8 cellular contexts compared by ENCODE assay signal in genomic region chr15:78055923-78056713, GRCh38. TPM values are rescaled to one million over a fixed set of nuclear protein-coding genes. Genes with fewer than 3 reads are reported as not detected.
DNase-seq lines count a peak whose midpoint lies in the region; ATAC-seq and TF ChIP-seq lines count a peak whose summit lies in the region.

No MANE protein-coding gene starts in this region.

- no peaks in the 10 kb centered on the region for H3K9me3 ChIP-seq in BLaER1 treated with 17β-estradiol and CSF1 and Interleukin-3, amounts not matched to agents 10 nM and 100 nM (replicated peaks in 1 of 11)
- no peaks in the 10 kb centered on the region for H3K9me3 ChIP-seq in mammary epithelial cell (replicated peaks; ENCODE audit: insufficient read depth, low read length)

- intact Hi-C loops in mammary epithelial cell (cut with micrococcal nuclease) = loop anchor here (2.0 kb wide), 1 partner anchor 21 kb away; the partner anchor contains the start of gene TBC1D2B

- CTCF ChIA-PET in mammary epithelial cell (lab: Charles Lee; ENCODE audit: low non-redundant PET) (no interaction called here), GM10248 (lab: Yijun Ruan, JAX) (interaction anchor here (1.2 to 2.0 kb wide), 3 partner anchors 9 to 52 kb away, joined by 3 to 5 read pairs (median 4); no protein-coding TSS in a partner anchor)

- H3K4me2 ChIP-seq in BLaER1 treated with 17β-estradiol and CSF1 and Interleukin-3, amounts not matched to agents 10 nM and 100 nM = peak overlapping the region; percentile 68 to 98 (median 89)
- H3K4me2 ChIP-seq in mammary epithelial cell (ENCODE audit: insufficient read depth, low read depth, low read length) (peak overlapping the region; percentile 43), mesendoderm (ENCODE audit: low read length) (no peak overlapping the region)

- H4K8ac ChIP-seq in mesendoderm (ENCODE audit: low read depth, low read length) = no peak overlapping the region

- H3K27me3 ChIP-seq in BLaER1 treated with 17β-estradiol and CSF1 and Interleukin-3, amounts not matched to agents 10 nM and 100 nM = no peaks in the 10 kb centered on the region
- H3K27me3 ChIP-seq in mammary epithelial cell (ENCODE audit: insufficient read depth, low read length) (no peaks in the 10 kb centered on the region), mesendoderm (ENCODE audit: insufficient read depth, low read length, poor library complexity) (no peaks in the 10 kb centered on the region)

- 92% methylated on average over 2 of the region's 2 CpGs for WGBS in mammary epithelial cell (ENCODE audit: low coverage, missing lambda C conversion rate)
- WGBS in mesendoderm (ENCODE audit: extremely low coverage, insufficient coverage, low lambda C conversion rate) = no CpG with 5 or more reads among the region's 2 CpGs

- no peak overlapping the region for H2BK15ac ChIP-seq in mesendoderm (replicated peaks; ENCODE audit: low read depth)

- TF ChIP-seq CTCF in mammary epithelial cell (conservative IDR thresholded peaks at IDR 0.05 in 1 of 2, IDR thresholded peaks at IDR 0.05 in 1 of 2; ENCODE audit: extremely low read depth in 1 of 2, insufficient read depth in 1 of 2, low read depth in 1 of 2, low read length in 2 of 2) = no peak
- no peak for TF ChIP-seq CTCF in GM10248 (IDR thresholded peaks at IDR 0.05; ENCODE audit: control extremely low read depth, extremely low read depth, low read depth, missing control alignments)

- peaks cover 0 to 96% (median 0%) of the 10 kb centered on the region in 11 experiments; a peak in 6 of 22 replicates for H4K20me1 ChIP-seq in BLaER1 treated with 17β-estradiol and CSF1 and Interleukin-3, amounts not matched to agents 10 nM and 100 nM
- no peaks in the 10 kb centered on the region for H4K20me1 ChIP-seq in mammary epithelial cell (ENCODE audit: insufficient read depth, low read length)

- peak; percentile 84 to 86 for DNase-seq in Kasumi-1 (lab: John Stamatoyannopoulos, UW)
- peak; percentile 30 for DNase-seq in mammary epithelial cell
- peak; percentile 49 for DNase-seq in mesendoderm
- no peak for DNase-seq in kidney glomerular epithelial cell (lab: John Stamatoyannopoulos, UW)
- DNase-seq in A172 (ENCODE audit: low spot score) = no peak
- DNase-seq in GM10248 (ENCODE audit: extremely low spot score) = no peak

- H3K56ac ChIP-seq in mesendoderm (ENCODE audit: low read length) = no peak overlapping the region

- H2AK5ac ChIP-seq in mesendoderm (ENCODE audit: low read length) = no peak overlapping the region

- H3K36me3 ChIP-seq in BLaER1 treated with 17β-estradiol and CSF1 and Interleukin-3, amounts not matched to agents 10 nM and 100 nM = peaks cover 8 to 23% (median 12%) of the 10 kb centered on the region in 11 experiments; a peak in 19 of 22 replicates
- H3K36me3 ChIP-seq in mammary epithelial cell (ENCODE audit: insufficient read depth, low read length) = peaks cover 2% of the 10 kb centered on the region
- no peaks in the 10 kb centered on the region for H3K36me3 ChIP-seq in mesendoderm (ENCODE audit: control insufficient read depth, insufficient read depth, low read length)

- H3K4me1 ChIP-seq in BLaER1 treated with 17β-estradiol and CSF1 and Interleukin-3, amounts not matched to agents 10 nM and 100 nM = peaks cover 98 to 100% (median 100%) of the 10 kb centered on the region in 10 experiments
- H3K4me1 ChIP-seq in mammary epithelial cell (ENCODE audit: insufficient read depth, low read length) (peaks cover 21% of the 10 kb centered on the region), mesendoderm (ENCODE audit: control insufficient read depth, low read depth, low read length) (no peaks in the 10 kb centered on the region)

- peak overlapping the region; percentile 17 for H2AFZ ChIP-seq in mammary epithelial cell (ENCODE audit: low read depth, low read length)

- POLR2A ChIA-PET in GM10248 (lab: Yijun Ruan, JAX) = no interaction called here

- H2BK5ac ChIP-seq in mesendoderm (ENCODE audit: low read length) = no peak overlapping the region

- dilution Hi-C loops in mammary epithelial cell (cut with HindIII; ENCODE audit: low sequenced_read_pairs) = loop anchor here (5.0 kb wide), 1 partner anchor 36 kb away; the partner anchor contains the start of gene SH2D7

- H2BK120ac ChIP-seq in mesendoderm (ENCODE audit: low read depth, low read length) = no peak overlapping the region

- H4K5ac ChIP-seq in mesendoderm (ENCODE audit: low read length) = no peak overlapping the region

- no peak overlapping the region for H3K4ac ChIP-seq in mesendoderm (ENCODE audit: low read depth, low read length)

- H3K23ac ChIP-seq in mesendoderm (ENCODE audit: low read length) = no peak overlapping the region

- in situ Hi-C loops in mammary epithelial cell (cut with MboI; ENCODE audit: low sequenced_read_pairs in 2 of 2) = no loop called here

- peak overlapping the region in 10 of 11 experiments; percentile 30 to 77 (median 68); a peak in 19 of 22 replicates for H3K9ac ChIP-seq in BLaER1 treated with 17β-estradiol and CSF1 and Interleukin-3, amounts not matched to agents 10 nM and 100 nM
- H3K9ac ChIP-seq in mammary epithelial cell (ENCODE audit: insufficient read depth, low read length) (no peak overlapping the region), mesendoderm (ENCODE audit: low read length) (no peak overlapping the region)

- H3K18ac ChIP-seq in mesendoderm (ENCODE audit: low read length) = no peak overlapping the region

- peaks cover 5% of the 10 kb centered on the region for H3K79me1 ChIP-seq in mesendoderm (ENCODE audit: low read length)

- ATAC-seq in GM18861 (IDR thresholded peaks at IDR 0.05; ENCODE audit: unreplicated experiment) = no peak

- H3K79me2 ChIP-seq in mammary epithelial cell (ENCODE audit: insufficient read depth, low read length) = peaks cover 61% of the 10 kb centered on the region
- H3K79me2 ChIP-seq in mesendoderm (ENCODE audit: control insufficient read depth, insufficient read depth, low read length) = no peaks in the 10 kb centered on the region

- BruUV-seq in mammary epithelial cell (replicated peaks; lab: Mats Ljungman, UMichigan) = no TSS peak

- peak overlapping the region in 10 of 11 experiments; percentile 66 to 95 (median 87); a peak in 20 of 22 replicates for H3K27ac ChIP-seq in BLaER1 treated with 17β-estradiol and CSF1 and Interleukin-3, amounts not matched to agents 10 nM and 100 nM
- peak overlapping the region; percentile 53 for H3K27ac ChIP-seq in mammary epithelial cell (ENCODE audit: insufficient read depth, low read depth, low read length)
- no peak overlapping the region for H3K27ac ChIP-seq in mesendoderm (ENCODE audit: low read depth, low read length)

- peak overlapping the region in 8 of 10 experiments; percentile 0 to 57 (median 34); a peak in 9 of 20 replicates for H3K4me3 ChIP-seq in BLaER1 treated with 17β-estradiol and CSF1 and Interleukin-3, amounts not matched to agents 10 nM and 100 nM
- H3K4me3 ChIP-seq in mammary epithelial cell (replicated peaks in 1 of 3; ENCODE audit: insufficient read depth in 1 of 3, low read depth in 2 of 3, low read length in 3 of 3) (no peak overlapping the region), mesendoderm (ENCODE audit: low read length) (no peak overlapping the region)

RNA-seq across cellular contexts. Expression of gene TBC1D2B, which starts 21.4 kb away (rescaled TPM):
- 10 to 100 TPM; 15.7 to 24.0 TPM for total RNA-seq in mammary epithelial cell
- polyA plus RNA-seq in mammary epithelial cell = 11.8 TPM
- 10.3 TPM for polyA minus RNA-seq in mammary epithelial cell
- 5.2 TPM for polyA plus RNA-seq in mesendoderm (2013, experiment 1 of 2)
- polyA plus RNA-seq in mesendoderm (2013, experiment 2 of 2) = 5.4 TPM
- 14.5 and 14.9 TPM in 2 replicates for total RNA-seq in A172 (2014; rRNA removed; shearing (Covaris generic))

RNA-seq across cellular contexts. Expression of gene SH2D7, which starts 36.2 kb away (rescaled TPM):
- total RNA-seq in mammary epithelial cell = not detected
- polyA plus RNA-seq in mammary epithelial cell = not detected
- polyA minus RNA-seq in mammary epithelial cell = not detected
- not detected for polyA plus RNA-seq in mesendoderm (2013, experiment 1 of 2)
- not detected for polyA plus RNA-seq in mesendoderm (2013, experiment 2 of 2)
- total RNA-seq in A172 (2014; rRNA removed; shearing (Covaris generic)) = not detected in 2 replicates

Comparison
In these comparisons a context has a peak if more than half of its experiments do, and no peak if none do; other contexts are left out.
1. H3K4me3 ChIP-seq: peak in BLaER1 treated with 17β-estradiol and CSF1 and Interleukin-3, amounts not matched to agents 10 nM and 100 nM (8 of 10); none in mammary epithelial cell (0 of 3) and mesendoderm (single experiment).
2. H3K9ac ChIP-seq: peak in BLaER1 treated with 17β-estradiol and CSF1 and Interleukin-3, amounts not matched to agents 10 nM and 100 nM (10 of 11); none in mammary epithelial cell (single experiment) and mesendoderm (single experiment).
3. DNase-seq: peak in Kasumi-1 (2 of 2), mammary epithelial cell (single experiment) and mesendoderm (single experiment); none in kidney glomerular epithelial cell (single experiment), A172 (single experiment) and GM10248 (single experiment).